In the genomic region with DNA sequence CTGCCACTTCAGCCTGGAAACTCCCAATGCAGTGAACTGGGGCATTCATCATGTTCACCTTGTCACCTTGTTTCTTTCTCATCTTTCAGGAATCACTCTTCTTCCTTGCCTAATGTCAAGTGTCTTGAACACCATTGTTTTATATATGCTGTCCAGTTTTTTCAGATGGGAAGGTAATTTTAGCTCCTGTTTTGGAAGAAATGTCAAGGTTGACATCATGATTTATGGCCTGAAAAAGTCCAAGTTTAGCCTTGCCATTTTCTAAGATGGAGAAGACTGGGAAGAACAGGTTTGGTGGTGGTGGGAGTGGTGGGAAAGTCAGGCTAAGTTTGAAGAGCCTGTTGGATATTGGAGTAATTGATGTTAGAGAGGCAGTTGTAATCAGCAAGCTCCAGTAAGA, we compare ENCODE assay signal across 15 cellular contexts.
DNase-seq lines count a peak whose midpoint lies in the region; ATAC-seq and TF ChIP-seq lines count a peak whose summit lies in the region.
"Had no signal": no experiment of that assay in that cellular context is flagged by ENCODE, and none has a peak within 500 bp of the region (broad histone marks: within the 10 kb centered on the region; RNA-seq: fewer than 3 reads in every experiment).

No MANE protein-coding gene starts in this region.

- ATAC-seq in HG03175 (IDR thresholded peaks at IDR 0.05; ENCODE audit: unreplicated experiment): no peak
- ATAC-seq: CD8-positive, alpha-beta T cell had no signal

- TF ChIP-seq CTCF in nephron progenitor cell (IDR thresholded peaks at IDR 0.05): no peak

- CTCF ChIA-PET in HEK293T (lab: Yijun Ruan, JAX): interaction anchor here (1.4 kb wide), 1 partner anchor 9 kb away, joined by 4 read pairs; no protein-coding TSS in a partner anchor

- H3K27me3 Mint-ChIP-seq in nephron progenitor cell (ENCODE audit: low read depth, poor library complexity): peaks cover 8% of the 10 kb centered on the region
- H3K27me3 Mint-ChIP-seq: B cell; CD4-positive, alpha-beta T cell had no signal

- DNase-seq in HEK293T (ENCODE audit: extremely low spot score): no peak
- DNase-seq in kidney tubule cell (ENCODE audit: low spot score): peak; percentile 11
- DNase-seq in nephron progenitor cell: no peak
- DNase-seq in ACHN: no peak
- DNase-seq in NAMALWA (ENCODE audit: low spot score): no peak
- DNase-seq: 8988T; AML-193; Caco-2; Calu3; CD4-positive, alpha-beta T cell; CD8-positive, alpha-beta T cell; DMS79 treated with DMSO at 0.1 percent for 48 hours; GF-D8 had no signal

- in situ Hi-C loops in ACHN (cut with HindIII; ENCODE audit: low pct_ligation_motif_present, low pct_unique_long_range_greater_than_20kb, low sequenced_read_pairs): no loop called here

- H3K4me3 Mint-ChIP-seq in nephron progenitor cell: no peak overlapping the region
- H3K4me3 Mint-ChIP-seq: B cell; CD4-positive, alpha-beta T cell; CD8-positive, alpha-beta T cell had no signal

- POLR2A ChIA-PET in HEK293T (lab: Yijun Ruan, JAX): no interaction called here

- H3K9me3 Mint-ChIP-seq in nephron progenitor cell: peaks cover 15% of the 10 kb centered on the region
- H3K9me3 Mint-ChIP-seq: CD4-positive, alpha-beta T cell had no signal

- H3K36me3 Mint-ChIP-seq in nephron progenitor cell (ENCODE audit: low read depth): no peaks in the 10 kb centered on the region

- peaks cover 6% of the 10 kb centered on the region for H3K4me1 Mint-ChIP-seq in nephron progenitor cell
- H3K4me1 Mint-ChIP-seq: B cell had no signal

- H3K27ac Mint-ChIP-seq in nephron progenitor cell: peak overlapping the region; percentile 72
- H3K27ac Mint-ChIP-seq: B cell; CD4-positive, alpha-beta T cell; CD8-positive, alpha-beta T cell had no signal

TF ChIP-seq in HEK293T, 16 proteins besides CTCF, POLR2A, EP300 and RAD21:
- TF ChIP-seq FOXA1 (IDR thresholded peaks at IDR 0.05): no peak
- TF ChIP-seq SUZ12 (IDR thresholded peaks at IDR 0.05): no peak
- no peak for TF ChIP-seq TARDBP (IDR thresholded peaks at IDR 0.05)
- TF ChIP-seq, protein P1, sequence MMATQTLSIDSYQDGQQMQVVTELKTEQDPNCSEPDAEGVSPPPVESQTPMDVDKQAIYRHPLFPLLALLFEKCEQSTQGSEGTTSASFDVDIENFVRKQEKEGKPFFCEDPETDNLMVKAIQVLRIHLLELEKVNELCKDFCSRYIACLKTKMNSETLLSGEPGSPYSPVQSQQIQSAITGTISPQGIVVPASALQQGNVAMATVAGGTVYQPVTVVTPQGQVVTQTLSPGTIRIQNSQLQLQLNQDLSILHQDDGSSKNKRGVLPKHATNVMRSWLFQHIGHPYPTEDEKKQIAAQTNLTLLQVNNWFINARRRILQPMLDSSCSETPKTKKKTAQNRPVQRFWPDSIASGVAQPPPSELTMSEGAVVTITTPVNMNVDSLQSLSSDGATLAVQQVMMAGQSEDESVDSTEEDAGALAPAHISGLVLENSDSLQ (IDR thresholded peaks at IDR 0.05): peak; percentile 46; the same call in 1 of the 2 replicates
TF ChIP-seq in HEK293T: peak in this region for 1.
